17 cellular contexts compared by ENCODE assay signal in the genomic region with DNA sequence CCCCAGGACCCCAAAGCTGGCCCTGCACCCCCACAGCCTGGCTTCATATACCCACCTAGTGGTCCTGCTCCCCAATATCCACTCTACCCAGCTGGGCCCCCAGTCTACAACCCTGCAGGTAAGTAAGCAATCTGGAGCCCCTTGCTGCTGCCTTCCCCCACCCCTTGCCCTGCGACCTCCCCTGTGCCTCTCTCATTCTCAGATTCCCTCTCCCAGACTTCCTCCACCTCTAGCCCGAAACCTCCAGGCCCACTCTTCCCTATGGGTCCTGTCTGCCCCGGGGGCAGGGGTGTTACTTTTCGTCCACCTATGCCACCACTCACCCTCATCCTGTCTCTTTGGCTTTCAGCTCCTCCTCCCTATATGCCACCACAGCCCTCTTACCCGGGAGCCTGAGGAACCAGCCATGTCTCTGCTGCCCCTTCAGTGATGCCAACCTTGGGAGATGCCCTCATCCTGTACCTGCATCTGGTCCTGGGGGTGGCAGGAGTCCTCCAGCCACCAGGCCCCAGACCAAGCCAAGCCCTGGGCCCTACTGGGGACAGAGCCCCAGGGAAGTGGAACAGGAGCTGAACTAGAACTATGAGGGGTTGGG.
"Had no signal": no experiment of that assay in that cellular context is flagged by ENCODE, and none has a peak within 500 bp of the region (broad histone marks: within the 10 kb centered on the region; RNA-seq: fewer than 3 reads in every experiment).

No MANE protein-coding gene starts in this region.

- H3K27me3 ChIP-seq: ovary, right lobe of liver had no signal

- H3K9me3 ChIP-seq: ovary, right lobe of liver had no signal

- H3K4me3 ChIP-seq: lung, neural progenitor cell, ovary, right lobe of liver had no signal

- ATAC-seq: left lobe of liver, right lobe of liver had no signal

- H3K27ac ChIP-seq: neural progenitor cell, ovary, right lobe of liver had no signal

- DNase-seq: activated CD4-positive, alpha-beta T cell treated with anti-CD3 and anti-CD28 coated beads, Interleukin-2, amount 50 U/mL, for 1 hour; activated CD8-positive, alpha-beta memory T cell treated with anti-CD3 and anti-CD28 coated beads for 24 hours; activated CD8-positive, alpha-beta memory T cell treated with anti-CD3 and anti-CD28 coated beads, Interleukin-2, amount 50 U/mL, for 48 hours; activated effector memory CD4-positive, alpha-beta T cell treated with anti-CD3 and anti-CD28 coated beads, Interleukin-2, amount 50 U/mL, for 16 hours; activated T-cell treated with anti-CD3 and anti-CD28 coated beads, Interleukin-2, amount 50 U/mL, for 48 hours; dermis blood vessel endothelial cell; foreskin fibroblast; glutamatergic neuron; hypothalamus; islet precursor cell; ovary; right lobe of liver; stimulated activated naive CD4-positive, alpha-beta T cell treated with Interleukin-2 at 50 U/mL for 16 hours; trophoblast cell had no signal

- H3K36me3 ChIP-seq: neural progenitor cell, ovary, right lobe of liver had no signal
